Comparison of ENCODE assay signal across 13 cellular contexts in the genomic region with DNA sequence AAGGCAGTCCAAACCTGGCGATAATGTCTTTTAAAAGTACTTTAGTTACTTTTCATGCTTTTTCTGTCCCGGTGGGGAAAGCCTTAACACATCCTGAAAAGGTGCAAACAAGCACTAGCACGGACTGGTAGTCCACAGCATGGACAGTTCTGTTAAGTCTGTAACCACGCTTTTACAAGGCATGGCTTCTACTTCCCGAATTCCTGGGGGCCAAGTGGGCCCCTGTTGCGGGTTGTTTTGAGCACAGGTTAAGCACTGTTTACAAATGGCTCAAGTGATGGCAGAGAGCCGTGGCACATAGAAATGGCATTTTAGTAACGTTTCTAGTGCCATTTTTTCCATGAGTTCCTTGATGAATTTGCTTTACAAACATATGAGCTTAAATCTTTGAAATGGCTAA. TPM values are rescaled to one million over a fixed set of nuclear protein-coding genes. Genes with fewer than 3 reads are reported as not detected.
DNase-seq lines count a peak whose midpoint lies in the region; ATAC-seq and TF ChIP-seq lines count a peak whose summit lies in the region.
"Had no signal": no experiment of that assay in that cellular context is flagged by ENCODE, and none has a peak within 500 bp of the region (broad histone marks: within the 10 kb centered on the region; RNA-seq: fewer than 3 reads in every experiment).

No MANE protein-coding gene starts in this region.

- DNase-seq in GM23338 (ENCODE audit: low spot score): no peak
- DNase-seq in prostate gland (ENCODE audit: low spot score): no peak
- DNase-seq in GM03348 (ENCODE audit: low spot score): no peak
- DNase-seq: AML-193; CD4-positive, CD25-positive, alpha-beta regulatory T cell; EL; H7 had no signal

- H3K9me3 ChIP-seq in prostate gland: no peaks in the 10 kb centered on the region

- no peaks in the 10 kb centered on the region for H3K9me2 ChIP-seq in GM23338 (ENCODE audit: insufficient read depth)

- peak overlapping the region; percentile 45; the same call in 1 of the 2 replicates for H2AFZ ChIP-seq in GM23338

- H3K4me1 Mint-ChIP-seq in GM23338: no peaks in the 10 kb centered on the region
- H3K4me1 Mint-ChIP-seq: CD4-positive, CD25-positive, alpha-beta regulatory T cell had no signal

- TF ChIP-seq CTCF in C4-2B (conservative IDR thresholded peaks at IDR 0.05) (no peak), GM23338 (conservative IDR thresholded peaks at IDR 0.05; ENCODE audit: low read depth in 2 of 2) (no peak), VCaP (conservative IDR thresholded peaks at IDR 0.05) (no peak), prostate gland (IDR thresholded peaks at IDR 0.05) (no peak)

- peaks cover 42% of the 10 kb centered on the region for H3K9me3 Mint-ChIP-seq in GM23338

- H3K79me2 ChIP-seq in GM23338 (replicated peaks; ENCODE audit: insufficient read depth): no peaks in the 10 kb centered on the region

- H3K27me3 ChIP-seq in GM23338 (ENCODE audit: insufficient read depth) (no peaks in the 10 kb centered on the region), prostate gland (replicated peaks; ENCODE audit: insufficient read depth) (no peaks in the 10 kb centered on the region)
- H3K27me3 ChIP-seq: BLaER1 had no signal

- ATAC-seq in GM23338: no peak
- no peak for ATAC-seq in GM18498 (IDR thresholded peaks at IDR 0.05; ENCODE audit: unreplicated experiment)
- ATAC-seq in HG02798 (IDR thresholded peaks at IDR 0.05; ENCODE audit: poor library complexity, unreplicated experiment): no peak

- WGBS in prostate gland: 60% methylated on average over 8 of the region's 8 CpGs

- no peaks in the 10 kb centered on the region for H3F3A ChIP-seq in GM23338 (replicated peaks; ENCODE audit: low read depth)

- H3K4me1 ChIP-seq in GM23338 (ENCODE audit: insufficient read depth) (peaks cover 10% of the 10 kb centered on the region), prostate gland (replicated peaks) (no peaks in the 10 kb centered on the region)
- H3K4me1 ChIP-seq: BLaER1 had no signal

- H3K4me3 ChIP-seq in GM23338 (no peak overlapping the region), prostate gland (peak overlapping the region in 1 of 2 donors; percentile 3)
- H3K4me3 ChIP-seq: BLaER1, K562 had no signal

- H3K36me3 ChIP-seq in GM23338 (ENCODE audit: insufficient read depth) (no peaks in the 10 kb centered on the region), prostate gland (no peaks in the 10 kb centered on the region)

- intact Hi-C loops in prostate gland (cut with DNase I): no loop called here

- H4K20me1 ChIP-seq in GM23338 (replicated peaks; ENCODE audit: insufficient read depth): no peaks in the 10 kb centered on the region
- H4K20me1 ChIP-seq: BLaER1 had no signal

- H3K4me3 Mint-ChIP-seq in GM23338: no peak overlapping the region
- H3K4me3 Mint-ChIP-seq: CD4-positive, CD25-positive, alpha-beta regulatory T cell had no signal

- no peak overlapping the region for H3K27ac Mint-ChIP-seq in GM23338
- H3K27ac Mint-ChIP-seq: CD4-positive, CD25-positive, alpha-beta regulatory T cell had no signal

- H3K27ac ChIP-seq in C4-2B (peak overlapping the region; percentile 23; the same call in 1 of the 2 replicates), GM23338 (ENCODE audit: low read depth) (no peak overlapping the region), VCaP (peak overlapping the region; percentile 68), prostate gland (peak overlapping the region; percentile 1 to 43)
- H3K27ac ChIP-seq: BLaER1 had no signal

- no peak overlapping the region for H3K4me2 ChIP-seq in GM23338
- H3K4me2 ChIP-seq: BLaER1 had no signal

- TF ChIP-seq POLR2A in prostate gland (IDR thresholded peaks at IDR 0.05): no peak

- peaks cover 5% of the 10 kb centered on the region for H3K27me3 Mint-ChIP-seq in GM23338 (ENCODE audit: insufficient read depth, low read depth, poor library complexity)

- peaks cover 13% of the 10 kb centered on the region for H3K36me3 Mint-ChIP-seq in GM23338 (ENCODE audit: low read depth)

TF ChIP-seq in GM23338, 12 proteins besides CTCF, POLR2A, EP300 and RAD21:
- no peak for TF ChIP-seq ETS1 (IDR thresholded peaks at IDR 0.05)

RNA-seq across cellular contexts. Expression of gene ZNF493, which starts 37.6 kb away (rescaled TPM):
- total RNA-seq in GM23338 (2014; rRNA removed; shearing (Covaris generic)): 60.7 and 63.4 TPM in 2 replicates
- polyA plus RNA-seq in GM23338 (2016; fragmentation: Nextera tagmentation; extraction: Ambion mirVana): 22.0 and 28.7 TPM in 2 replicates
- total RNA-seq in prostate gland: 10 to 100 TPM; 29.4 to 32.5 TPM
